In the genomic region with DNA sequence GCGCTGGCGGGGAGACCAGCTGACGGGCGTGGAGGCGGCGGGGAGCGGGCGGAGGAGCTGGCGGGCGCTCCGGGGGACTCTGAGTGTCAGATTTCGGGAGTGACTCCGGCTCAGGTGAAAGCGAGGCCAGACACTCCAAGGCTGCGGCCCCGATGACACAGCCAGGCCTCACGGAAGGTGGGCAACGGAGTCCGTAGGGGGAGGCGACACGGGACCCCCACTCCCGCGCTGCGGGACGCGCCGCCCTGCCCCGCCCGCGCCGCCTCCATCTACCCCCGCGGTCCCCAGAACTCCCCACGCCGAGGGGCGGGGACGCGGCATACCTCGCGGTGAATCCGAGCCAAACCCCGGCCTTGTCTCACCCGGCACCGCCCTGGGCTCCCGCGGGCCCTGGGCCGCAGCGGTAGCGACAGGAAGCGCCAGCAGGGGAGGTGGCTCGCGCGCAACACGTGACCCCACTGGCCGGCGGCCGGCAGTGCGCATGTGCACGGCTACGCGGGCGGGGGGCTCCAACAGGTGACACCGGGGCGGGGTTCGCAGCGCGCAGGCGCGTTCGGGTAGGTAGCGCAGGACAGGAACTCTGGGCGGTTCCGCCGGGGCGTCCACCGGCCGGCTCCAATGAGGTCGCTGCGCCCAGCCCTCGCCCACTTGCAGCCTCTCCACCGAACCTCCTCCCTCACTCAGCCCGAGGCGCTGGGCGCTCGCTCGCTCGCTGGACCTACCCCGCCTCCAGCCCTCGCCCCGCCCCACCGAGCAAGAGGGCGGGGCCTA, we compare ENCODE assay signal across 1 cellular context.
TF ChIP-seq lines count a peak whose summit lies in the region.

A gene with protein sequence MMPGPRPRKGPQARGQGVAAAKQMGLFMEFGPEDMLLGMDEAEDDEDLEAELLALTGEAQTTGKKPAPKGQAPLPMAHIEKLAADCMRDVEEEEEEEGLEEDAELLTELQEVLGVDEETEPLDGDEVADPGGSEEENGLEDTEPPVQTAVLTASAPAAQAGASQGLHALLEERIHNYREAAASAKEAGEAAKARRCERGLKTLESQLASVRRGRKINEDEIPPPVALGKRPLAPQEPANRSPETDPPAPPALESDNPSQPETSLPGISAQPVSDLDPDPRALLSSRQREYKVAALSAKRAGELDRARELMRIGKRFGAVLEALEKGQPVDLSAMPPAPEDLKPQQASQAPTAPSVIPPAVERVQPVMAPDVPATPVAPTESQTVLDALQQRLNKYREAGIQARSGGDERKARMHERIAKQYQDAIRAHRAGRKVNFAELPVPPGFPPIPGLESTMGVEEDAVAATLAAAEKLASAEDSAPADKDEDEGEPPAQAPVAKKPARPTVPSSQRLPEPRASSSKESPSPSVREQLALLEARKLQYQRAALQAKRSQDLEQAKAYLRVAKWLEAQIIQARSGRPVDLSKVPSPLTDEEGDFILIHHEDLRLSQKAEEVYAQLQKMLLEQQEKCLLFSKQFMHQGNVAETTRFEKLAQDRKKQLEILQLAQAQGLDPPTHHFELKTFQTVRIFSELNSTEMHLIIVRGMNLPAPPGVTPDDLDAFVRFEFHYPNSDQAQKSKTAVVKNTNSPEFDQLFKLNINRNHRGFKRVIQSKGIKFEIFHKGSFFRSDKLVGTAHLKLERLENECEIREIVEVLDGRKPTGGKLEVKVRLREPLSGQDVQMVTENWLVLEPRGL (minus strand): TSS at position 460 of the 771 bp plus-strand sequence. CDS start 1,585 bp downstream, outside the sequence.

TF ChIP-seq in K562, 482 proteins besides CTCF, POLR2A, EP300 and RAD21 (continued from another document and continues in another):
- TF ChIP-seq, protein P1, sequence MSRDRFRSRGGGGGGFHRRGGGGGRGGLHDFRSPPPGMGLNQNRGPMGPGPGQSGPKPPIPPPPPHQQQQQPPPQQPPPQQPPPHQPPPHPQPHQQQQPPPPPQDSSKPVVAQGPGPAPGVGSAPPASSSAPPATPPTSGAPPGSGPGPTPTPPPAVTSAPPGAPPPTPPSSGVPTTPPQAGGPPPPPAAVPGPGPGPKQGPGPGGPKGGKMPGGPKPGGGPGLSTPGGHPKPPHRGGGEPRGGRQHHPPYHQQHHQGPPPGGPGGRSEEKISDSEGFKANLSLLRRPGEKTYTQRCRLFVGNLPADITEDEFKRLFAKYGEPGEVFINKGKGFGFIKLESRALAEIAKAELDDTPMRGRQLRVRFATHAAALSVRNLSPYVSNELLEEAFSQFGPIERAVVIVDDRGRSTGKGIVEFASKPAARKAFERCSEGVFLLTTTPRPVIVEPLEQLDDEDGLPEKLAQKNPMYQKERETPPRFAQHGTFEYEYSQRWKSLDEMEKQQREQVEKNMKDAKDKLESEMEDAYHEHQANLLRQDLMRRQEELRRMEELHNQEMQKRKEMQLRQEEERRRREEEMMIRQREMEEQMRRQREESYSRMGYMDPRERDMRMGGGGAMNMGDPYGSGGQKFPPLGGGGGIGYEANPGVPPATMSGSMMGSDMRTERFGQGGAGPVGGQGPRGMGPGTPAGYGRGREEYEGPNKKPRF (IDR thresholded peaks at IDR 0.05; ENCODE audit: low read depth, low read length): no peak
- no peak for TF ChIP-seq E2F3 (CRISPR knock-in tag; IDR thresholded peaks at IDR 0.05)
- no peak for TF ChIP-seq HNRNPH1 (optimal IDR thresholded peaks at IDR 0.05; ENCODE audit: low read depth, low read length)
- no peak for TF ChIP-seq RBM39 (optimal IDR thresholded peaks at IDR 0.05; ENCODE audit: low read depth, low read length)
- TF ChIP-seq, protein P2, sequence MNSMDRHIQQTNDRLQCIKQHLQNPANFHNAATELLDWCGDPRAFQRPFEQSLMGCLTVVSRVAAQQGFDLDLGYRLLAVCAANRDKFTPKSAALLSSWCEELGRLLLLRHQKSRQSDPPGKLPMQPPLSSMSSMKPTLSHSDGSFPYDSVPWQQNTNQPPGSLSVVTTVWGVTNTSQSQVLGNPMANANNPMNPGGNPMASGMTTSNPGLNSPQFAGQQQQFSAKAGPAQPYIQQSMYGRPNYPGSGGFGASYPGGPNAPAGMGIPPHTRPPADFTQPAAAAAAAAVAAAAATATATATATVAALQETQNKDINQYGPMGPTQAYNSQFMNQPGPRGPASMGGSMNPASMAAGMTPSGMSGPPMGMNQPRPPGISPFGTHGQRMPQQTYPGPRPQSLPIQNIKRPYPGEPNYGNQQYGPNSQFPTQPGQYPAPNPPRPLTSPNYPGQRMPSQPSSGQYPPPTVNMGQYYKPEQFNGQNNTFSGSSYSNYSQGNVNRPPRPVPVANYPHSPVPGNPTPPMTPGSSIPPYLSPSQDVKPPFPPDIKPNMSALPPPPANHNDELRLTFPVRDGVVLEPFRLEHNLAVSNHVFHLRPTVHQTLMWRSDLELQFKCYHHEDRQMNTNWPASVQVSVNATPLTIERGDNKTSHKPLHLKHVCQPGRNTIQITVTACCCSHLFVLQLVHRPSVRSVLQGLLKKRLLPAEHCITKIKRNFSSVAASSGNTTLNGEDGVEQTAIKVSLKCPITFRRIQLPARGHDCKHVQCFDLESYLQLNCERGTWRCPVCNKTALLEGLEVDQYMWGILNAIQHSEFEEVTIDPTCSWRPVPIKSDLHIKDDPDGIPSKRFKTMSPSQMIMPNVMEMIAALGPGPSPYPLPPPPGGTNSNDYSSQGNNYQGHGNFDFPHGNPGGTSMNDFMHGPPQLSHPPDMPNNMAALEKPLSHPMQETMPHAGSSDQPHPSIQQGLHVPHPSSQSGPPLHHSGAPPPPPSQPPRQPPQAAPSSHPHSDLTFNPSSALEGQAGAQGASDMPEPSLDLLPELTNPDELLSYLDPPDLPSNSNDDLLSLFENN (IDR thresholded peaks at IDR 0.05; ENCODE audit: low read depth in 2 of 2, low read length in 2 of 2): no peak; a peak in 1 of 4 replicates
- 0 out of 2 replicates have a peak, but pooled peaks have one; percentile 63 for TF ChIP-seq ZNF253 (CRISPR knock-in tag; conservative IDR thresholded peaks at IDR 0.05)
- TF ChIP-seq KLF1 (tag; IDR thresholded peaks at IDR 0.05): peak; percentile 95
- TF ChIP-seq KLF13 (tag; IDR thresholded peaks at IDR 0.05; ENCODE audit: borderline replicate concordance, low read depth): peak; percentile 22; the same call in 1 of the 2 replicates
- TF ChIP-seq TAL1 (IDR thresholded peaks at IDR 0.05): no peak
- no peak; the same call in 1 of the 2 replicates for TF ChIP-seq ZNF124 (CRISPR knock-in tag; IDR thresholded peaks at IDR 0.05)
- TF ChIP-seq, protein P3, sequence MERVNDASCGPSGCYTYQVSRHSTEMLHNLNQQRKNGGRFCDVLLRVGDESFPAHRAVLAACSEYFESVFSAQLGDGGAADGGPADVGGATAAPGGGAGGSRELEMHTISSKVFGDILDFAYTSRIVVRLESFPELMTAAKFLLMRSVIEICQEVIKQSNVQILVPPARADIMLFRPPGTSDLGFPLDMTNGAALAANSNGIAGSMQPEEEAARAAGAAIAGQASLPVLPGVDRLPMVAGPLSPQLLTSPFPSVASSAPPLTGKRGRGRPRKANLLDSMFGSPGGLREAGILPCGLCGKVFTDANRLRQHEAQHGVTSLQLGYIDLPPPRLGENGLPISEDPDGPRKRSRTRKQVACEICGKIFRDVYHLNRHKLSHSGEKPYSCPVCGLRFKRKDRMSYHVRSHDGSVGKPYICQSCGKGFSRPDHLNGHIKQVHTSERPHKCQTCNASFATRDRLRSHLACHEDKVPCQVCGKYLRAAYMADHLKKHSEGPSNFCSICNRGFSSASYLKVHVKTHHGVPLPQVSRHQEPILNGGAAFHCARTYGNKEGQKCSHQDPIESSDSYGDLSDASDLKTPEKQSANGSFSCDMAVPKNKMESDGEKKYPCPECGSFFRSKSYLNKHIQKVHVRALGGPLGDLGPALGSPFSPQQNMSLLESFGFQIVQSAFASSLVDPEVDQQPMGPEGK (CRISPR knock-in tag; IDR thresholded peaks at IDR 0.05; ENCODE audit: borderline replicate concordance): no peak; the same call in 1 of the 2 replicates
- TF ChIP-seq, protein P4, sequence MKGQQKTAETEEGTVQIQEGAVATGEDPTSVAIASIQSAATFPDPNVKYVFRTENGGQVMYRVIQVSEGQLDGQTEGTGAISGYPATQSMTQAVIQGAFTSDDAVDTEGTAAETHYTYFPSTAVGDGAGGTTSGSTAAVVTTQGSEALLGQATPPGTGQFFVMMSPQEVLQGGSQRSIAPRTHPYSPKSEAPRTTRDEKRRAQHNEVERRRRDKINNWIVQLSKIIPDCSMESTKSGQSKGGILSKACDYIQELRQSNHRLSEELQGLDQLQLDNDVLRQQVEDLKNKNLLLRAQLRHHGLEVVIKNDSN (CRISPR knock-in tag; IDR thresholded peaks at IDR 0.05): peak; percentile 100
- TF ChIP-seq SNRNP70 (optimal IDR thresholded peaks at IDR 0.05; ENCODE audit: low read depth, low read length): no peak
- peak; percentile 100 for TF ChIP-seq ZFX (CRISPR knock-in tag; IDR thresholded peaks at IDR 0.05)
- peak; percentile 80; the same call in 1 of the 2 replicates for TF ChIP-seq XRCC5 (IDR thresholded peaks at IDR 0.05; ENCODE audit: low read depth, low read length)
- peak in 1 of 2 experiments; percentile 91; a peak in 2 of 4 replicates for TF ChIP-seq HDAC1 (IDR thresholded peaks at IDR 0.05)
- TF ChIP-seq, protein P5, sequence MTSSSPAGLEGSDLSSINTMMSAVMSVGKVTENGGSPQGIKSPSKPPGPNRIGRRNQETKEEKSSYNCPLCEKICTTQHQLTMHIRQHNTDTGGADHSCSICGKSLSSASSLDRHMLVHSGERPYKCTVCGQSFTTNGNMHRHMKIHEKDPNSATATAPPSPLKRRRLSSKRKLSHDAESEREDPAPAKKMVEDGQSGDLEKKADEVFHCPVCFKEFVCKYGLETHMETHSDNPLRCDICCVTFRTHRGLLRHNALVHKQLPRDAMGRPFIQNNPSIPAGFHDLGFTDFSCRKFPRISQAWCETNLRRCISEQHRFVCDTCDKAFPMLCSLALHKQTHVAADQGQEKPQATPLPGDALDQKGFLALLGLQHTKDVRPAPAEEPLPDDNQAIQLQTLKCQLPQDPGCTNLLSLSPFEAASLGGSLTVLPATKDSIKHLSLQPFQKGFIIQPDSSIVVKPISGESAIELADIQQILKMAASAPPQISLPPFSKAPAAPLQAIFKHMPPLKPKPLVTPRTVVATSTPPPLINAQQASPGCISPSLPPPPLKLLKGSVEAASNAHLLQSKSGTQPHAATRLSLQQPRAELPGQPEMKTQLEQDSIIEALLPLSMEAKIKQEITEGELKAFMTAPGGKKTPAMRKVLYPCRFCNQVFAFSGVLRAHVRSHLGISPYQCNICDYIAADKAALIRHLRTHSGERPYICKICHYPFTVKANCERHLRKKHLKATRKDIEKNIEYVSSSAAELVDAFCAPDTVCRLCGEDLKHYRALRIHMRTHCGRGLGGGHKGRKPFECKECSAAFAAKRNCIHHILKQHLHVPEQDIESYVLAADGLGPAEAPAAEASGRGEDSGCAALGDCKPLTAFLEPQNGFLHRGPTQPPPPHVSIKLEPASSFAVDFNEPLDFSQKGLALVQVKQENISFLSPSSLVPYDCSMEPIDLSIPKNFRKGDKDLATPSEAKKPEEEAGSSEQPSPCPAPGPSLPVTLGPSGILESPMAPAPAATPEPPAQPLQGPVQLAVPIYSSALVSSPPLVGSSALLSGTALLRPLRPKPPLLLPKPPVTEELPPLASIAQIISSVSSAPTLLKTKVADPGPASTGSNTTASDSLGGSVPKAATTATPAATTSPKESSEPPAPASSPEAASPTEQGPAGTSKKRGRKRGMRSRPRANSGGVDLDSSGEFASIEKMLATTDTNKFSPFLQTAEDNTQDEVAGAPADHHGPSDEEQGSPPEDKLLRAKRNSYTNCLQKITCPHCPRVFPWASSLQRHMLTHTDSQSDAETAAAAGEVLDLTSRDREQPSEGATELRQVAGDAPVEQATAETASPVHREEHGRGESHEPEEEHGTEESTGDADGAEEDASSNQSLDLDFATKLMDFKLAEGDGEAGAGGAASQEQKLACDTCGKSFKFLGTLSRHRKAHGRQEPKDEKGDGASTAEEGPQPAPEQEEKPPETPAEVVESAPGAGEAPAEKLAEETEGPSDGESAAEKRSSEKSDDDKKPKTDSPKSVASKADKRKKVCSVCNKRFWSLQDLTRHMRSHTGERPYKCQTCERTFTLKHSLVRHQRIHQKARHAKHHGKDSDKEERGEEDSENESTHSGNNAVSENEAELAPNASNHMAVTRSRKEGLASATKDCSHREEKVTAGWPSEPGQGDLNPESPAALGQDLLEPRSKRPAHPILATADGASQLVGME (CRISPR knock-in tag; IDR thresholded peaks at IDR 0.05): no peak
- no peak for TF ChIP-seq ZNF444 (CRISPR knock-in tag; IDR thresholded peaks at IDR 0.05)
- no peak for TF ChIP-seq MTA1 (IDR thresholded peaks at IDR 0.05; ENCODE audit: borderline replicate concordance)
- TF ChIP-seq RAD51 (IDR thresholded peaks at IDR 0.05; ENCODE audit: borderline replicate concordance, low read depth): peak; percentile 98
- TF ChIP-seq XRCC4 (IDR thresholded peaks at IDR 0.05; ENCODE audit: extremely low read depth, insufficient read depth, insufficient read length): no peak
- TF ChIP-seq, protein P6, sequence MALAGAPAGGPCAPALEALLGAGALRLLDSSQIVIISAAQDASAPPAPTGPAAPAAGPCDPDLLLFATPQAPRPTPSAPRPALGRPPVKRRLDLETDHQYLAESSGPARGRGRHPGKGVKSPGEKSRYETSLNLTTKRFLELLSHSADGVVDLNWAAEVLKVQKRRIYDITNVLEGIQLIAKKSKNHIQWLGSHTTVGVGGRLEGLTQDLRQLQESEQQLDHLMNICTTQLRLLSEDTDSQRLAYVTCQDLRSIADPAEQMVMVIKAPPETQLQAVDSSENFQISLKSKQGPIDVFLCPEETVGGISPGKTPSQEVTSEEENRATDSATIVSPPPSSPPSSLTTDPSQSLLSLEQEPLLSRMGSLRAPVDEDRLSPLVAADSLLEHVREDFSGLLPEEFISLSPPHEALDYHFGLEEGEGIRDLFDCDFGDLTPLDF (CRISPR knock-in tag; IDR thresholded peaks at IDR 0.05): no peak
- TF ChIP-seq ZNF76 (CRISPR knock-in tag; IDR thresholded peaks at IDR 0.05; ENCODE audit: borderline replicate concordance): no peak
- TF ChIP-seq, protein P7, sequence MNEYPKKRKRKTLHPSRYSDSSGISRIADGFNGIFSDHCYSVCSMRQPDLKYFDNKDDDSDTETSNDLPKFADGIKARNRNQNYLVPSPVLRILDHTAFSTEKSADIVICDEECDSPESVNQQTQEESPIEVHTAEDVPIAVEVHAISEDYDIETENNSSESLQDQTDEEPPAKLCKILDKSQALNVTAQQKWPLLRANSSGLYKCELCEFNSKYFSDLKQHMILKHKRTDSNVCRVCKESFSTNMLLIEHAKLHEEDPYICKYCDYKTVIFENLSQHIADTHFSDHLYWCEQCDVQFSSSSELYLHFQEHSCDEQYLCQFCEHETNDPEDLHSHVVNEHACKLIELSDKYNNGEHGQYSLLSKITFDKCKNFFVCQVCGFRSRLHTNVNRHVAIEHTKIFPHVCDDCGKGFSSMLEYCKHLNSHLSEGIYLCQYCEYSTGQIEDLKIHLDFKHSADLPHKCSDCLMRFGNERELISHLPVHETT (CRISPR knock-in tag; conservative IDR thresholded peaks at IDR 0.05 in 1 of 2, IDR thresholded peaks at IDR 0.05 in 1 of 2): no peak; a peak in 2 of 4 replicates
